In the genomic region with DNA sequence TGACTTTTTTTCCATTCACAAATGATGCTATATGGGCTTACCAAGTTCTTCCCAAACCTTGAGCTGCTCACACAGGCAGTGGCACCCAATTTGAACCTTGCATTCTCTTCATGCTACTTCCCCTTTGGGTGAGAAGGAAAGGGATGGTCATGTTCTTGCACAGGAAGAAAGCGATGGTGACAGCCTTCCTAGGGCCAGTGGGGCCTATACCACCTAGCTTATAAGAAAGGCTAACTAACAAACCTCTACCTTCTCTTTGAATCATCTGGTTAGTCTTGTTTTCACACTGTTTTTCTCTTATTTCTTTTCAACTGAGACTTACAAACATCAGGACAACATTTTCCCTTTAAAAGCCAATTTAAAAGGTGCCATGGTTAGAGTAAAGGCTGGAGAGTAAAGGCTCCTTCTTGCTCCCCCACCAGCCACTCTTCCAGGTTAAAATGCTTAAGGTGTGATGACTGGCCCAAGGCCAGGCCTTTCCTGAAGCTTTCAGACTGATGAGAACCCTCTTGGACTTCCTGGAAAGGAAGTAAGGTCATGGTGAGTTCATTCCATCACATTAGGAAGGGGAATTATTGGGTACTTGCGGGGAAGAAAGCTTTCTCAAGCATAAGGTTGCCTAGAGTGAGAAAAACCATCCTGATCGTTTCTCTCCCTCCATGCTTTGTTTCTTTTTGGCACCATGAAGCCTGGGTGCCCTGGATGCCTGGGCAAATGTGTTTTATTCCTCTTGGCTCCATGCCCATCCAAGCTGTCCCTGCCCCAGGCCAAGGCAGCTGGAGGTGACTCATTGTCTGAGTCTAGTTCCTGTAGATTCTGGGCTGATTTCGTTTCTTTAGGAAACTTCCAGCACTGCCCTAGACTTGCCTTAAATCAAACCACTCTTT, we compare ENCODE assay signal across 11 cellular contexts. TPM values are rescaled to one million over a fixed set of nuclear protein-coding genes. Genes with fewer than 3 reads are reported as not detected.
A peak's percentile ranks its signal among the peaks of the same experiment; 100 is the strongest.
DNase-seq lines count a peak whose midpoint lies in the region; ATAC-seq and TF ChIP-seq lines count a peak whose summit lies in the region.
"Had no signal": no experiment of that assay in that cellular context is flagged by ENCODE, and none has a peak within 500 bp of the region (broad histone marks: within the 10 kb centered on the region; RNA-seq: fewer than 3 reads in every experiment).

No MANE protein-coding gene starts in this region.

- TF ChIP-seq CTCF in RWPE2 (IDR thresholded peaks at IDR 0.05; ENCODE audit: poor library complexity, severe bottlenecking) (no peak), gastrocnemius medialis (IDR thresholded peaks at IDR 0.05 in 4 of 5, conservative IDR thresholded peaks at IDR 0.05 in 1 of 5) (no peak)

- H3K27ac ChIP-seq in RWPE2 (ENCODE audit: poor library complexity, severe bottlenecking) (peak overlapping the region; percentile 98), gastrocnemius medialis (peak overlapping the region; percentile 83 to 87 (median 84))
- H3K27ac ChIP-seq in effector memory CD4-positive, alpha-beta T cell (ENCODE audit: insufficient read depth, low read length, poor library complexity, severe bottlenecking), result no peak overlapping the region

- no peak for TF ChIP-seq POLR2A in gastrocnemius medialis (IDR thresholded peaks at IDR 0.05)

- H3K36me3 ChIP-seq in RWPE2 (ENCODE audit: low read depth), result no peaks in the 10 kb centered on the region
- no peaks in the 10 kb centered on the region for H3K36me3 ChIP-seq in gastrocnemius medialis
- H3K36me3 ChIP-seq in effector memory CD4-positive, alpha-beta T cell (ENCODE audit: control insufficient read depth, insufficient read depth, low read length), result no peaks in the 10 kb centered on the region

- H3K4me1 Mint-ChIP-seq in naive thymus-derived CD8-positive, alpha-beta T cell, result no peaks in the 10 kb centered on the region

- POLR2A ChIA-PET in HEK293T (lab: Yijun Ruan, JAX), result no interaction called here
- POLR2A ChIA-PET in naive thymus-derived CD8-positive, alpha-beta T cell (lab: Charles Lee), result no interaction called here

- H3K9me3 ChIP-seq in RWPE2 (ENCODE audit: severe bottlenecking), result no peaks in the 10 kb centered on the region
- H3K9me3 ChIP-seq in gastrocnemius medialis, result no peaks in the 10 kb centered on the region
- H3K9me3 ChIP-seq in effector memory CD4-positive, alpha-beta T cell (ENCODE audit: control insufficient read depth, low read length), result no peaks in the 10 kb centered on the region

- H3K4me1 ChIP-seq in RWPE2 (ENCODE audit: insufficient read depth, poor library complexity, severe bottlenecking) (peaks cover 31% of the 10 kb centered on the region), gastrocnemius medialis (peaks cover 83 to 91% of the 10 kb centered on the region in 2 donors)
- H3K4me1 ChIP-seq in effector memory CD4-positive, alpha-beta T cell (ENCODE audit: control insufficient read depth, insufficient read depth, low read length, poor library complexity, severe bottlenecking), result no peaks in the 10 kb centered on the region

- H3K4me3 ChIP-seq in RWPE2 (ENCODE audit: severe bottlenecking) (no peak overlapping the region), gastrocnemius medialis (no peak overlapping the region)
- no peak overlapping the region for H3K4me3 ChIP-seq in effector memory CD4-positive, alpha-beta T cell (ENCODE audit: insufficient read depth, low read depth, low read length, poor library complexity, severe bottlenecking)

- DNase-seq in H4 (ENCODE audit: low spot score), result peak; percentile 87
- peak; percentile 83 for DNase-seq in RWPE2 (ENCODE audit: low spot score)
- peak; percentile 84 for DNase-seq in foreskin melanocyte
- DNase-seq in gastrocnemius medialis, result peak in 1 of 2 donors; percentile 31
- no peak for DNase-seq in HEK293T (ENCODE audit: extremely low spot score)
- no peak for DNase-seq in naive thymus-derived CD8-positive, alpha-beta T cell
- no peak for DNase-seq in effector memory CD4-positive, alpha-beta T cell
- DNase-seq: retina, T-helper 2 cell had no signal

- H3K27ac Mint-ChIP-seq in naive thymus-derived CD8-positive, alpha-beta T cell, result no peak overlapping the region
- H3K27ac Mint-ChIP-seq: dendritic cell treated with granulocyte-macrophage colony-stimulating factor and Interleukin-4, amounts not matched to agents 40 ng/mL and 50 ng/mL, for 4 days had no signal

- CTCF ChIA-PET in HEK293T (lab: Yijun Ruan, JAX), result interaction anchor here (1.2 to 1.3 kb wide), 2 partner anchors 11 to 132 kb away, joined by 4 to 6 read pairs; no protein-coding TSS in a partner anchor

- H3K9me3 Mint-ChIP-seq in naive thymus-derived CD8-positive, alpha-beta T cell, result no peaks in the 10 kb centered on the region
- H3K9me3 Mint-ChIP-seq: dendritic cell treated with granulocyte-macrophage colony-stimulating factor and Interleukin-4, amounts not matched to agents 40 ng/mL and 50 ng/mL, for 4 days had no signal

- ATAC-seq in RWPE2 (ENCODE audit: low read depth), result peak; percentile 90
- ATAC-seq in gastrocnemius medialis, result peak; percentile 4 to 33
- no peak for ATAC-seq in naive thymus-derived CD8-positive, alpha-beta T cell
- ATAC-seq in GM19023 (IDR thresholded peaks at IDR 0.05; ENCODE audit: unreplicated experiment), result no peak

- in situ Hi-C loops in gastrocnemius medialis (cut with MboI; ENCODE audit: low sequenced_read_pairs in 4 of 4), result no loop called here

- H3K27me3 ChIP-seq in RWPE2 (ENCODE audit: insufficient read depth, poor library complexity, severe bottlenecking), result no peaks in the 10 kb centered on the region
- no peaks in the 10 kb centered on the region for H3K27me3 ChIP-seq in gastrocnemius medialis
- H3K27me3 ChIP-seq in effector memory CD4-positive, alpha-beta T cell (replicated peaks; ENCODE audit: control insufficient read depth, insufficient read depth, low read length, poor library complexity, severe bottlenecking), result no peaks in the 10 kb centered on the region

- no peaks in the 10 kb centered on the region for H3K36me3 Mint-ChIP-seq in naive thymus-derived CD8-positive, alpha-beta T cell

- peaks cover 0 to 3% (median 0%) of the 10 kb centered on the region in 5 donors for H3K27me3 Mint-ChIP-seq in naive thymus-derived CD8-positive, alpha-beta T cell

- intact Hi-C loops in gastrocnemius medialis (cut with DNase I; ENCODE audit: low total_unique reads), result no loop called here

- H3K4me3 Mint-ChIP-seq in naive thymus-derived CD8-positive, alpha-beta T cell, result no peak overlapping the region
- H3K4me3 Mint-ChIP-seq: dendritic cell treated with granulocyte-macrophage colony-stimulating factor and Interleukin-4, amounts not matched to agents 40 ng/mL and 50 ng/mL, for 4 days had no signal

TF ChIP-seq in HEK293T, 16 proteins besides CTCF, POLR2A, EP300 and RAD21:
- TF ChIP-seq PKNOX1 (IDR thresholded peaks at IDR 0.05), result no peak
- TF ChIP-seq ZNF384 (IDR thresholded peaks at IDR 0.05), result no peak
- TF ChIP-seq ELF4 (IDR thresholded peaks at IDR 0.05), result no peak
- TF ChIP-seq SP1 (IDR thresholded peaks at IDR 0.05), result no peak
- TF ChIP-seq FOXA1 (IDR thresholded peaks at IDR 0.05), result no peak
- TF ChIP-seq FOXM1 (IDR thresholded peaks at IDR 0.05; ENCODE audit: borderline replicate concordance), result no peak
- no peak for TF ChIP-seq BHLHE40 (IDR thresholded peaks at IDR 0.05; ENCODE audit: borderline replicate concordance)
- TF ChIP-seq LEF1 (IDR thresholded peaks at IDR 0.05; ENCODE audit: borderline replicate concordance), result no peak
- no peak for TF ChIP-seq NFRKB (IDR thresholded peaks at IDR 0.05)
TF ChIP-seq in HEK293T: peak in this region for 0.

RNA-seq across cellular contexts. Expression of gene ITGB6, which starts 41.4 kb away (rescaled TPM):
- not detected in 2 replicates for total RNA-seq in H4 (2014; rRNA removed; shearing (Covaris generic))
- 1 to 10 TPM in 2 of 4 donors, under 1 TPM in 2; 0.81 to 2.8 (median 1.0) TPM for total RNA-seq in gastrocnemius medialis
- total RNA-seq in naive thymus-derived CD8-positive, alpha-beta T cell, result not detected
- polyA plus RNA-seq in naive thymus-derived CD8-positive, alpha-beta T cell, result not detected

Comparison
In these comparisons a context has a peak if more than half of its experiments do, and no peak if none do; other contexts are left out.
1. DNase-seq: peak in H4 (single experiment), RWPE2 (single experiment) and foreskin melanocyte (single experiment); none in HEK293T (single experiment), naive thymus-derived CD8-positive, alpha-beta T cell (0 of 10) and effector memory CD4-positive, alpha-beta T cell (0 of 3).
2. ATAC-seq: peak in RWPE2 (single experiment) and gastrocnemius medialis (2 of 2); none in naive thymus-derived CD8-positive, alpha-beta T cell (0 of 2) and GM19023 (single experiment).